Comparison of ENCODE assay signal across 14 cellular contexts in genomic region chr2:164739966-164740365, GRCh38.
DNase-seq lines count a peak whose midpoint lies in the region; FAIRE-seq and TF ChIP-seq lines count a peak whose summit lies in the region.
"Had no signal": no experiment of that assay in that cellular context is flagged by ENCODE, and none has a peak within 500 bp of the region (broad histone marks: within the 10 kb centered on the region; RNA-seq: fewer than 3 reads in every experiment).

No MANE protein-coding gene starts in this region.

- H3K9me3 ChIP-seq in breast epithelium (no peaks in the 10 kb centered on the region), keratinocyte (ENCODE audit: control insufficient read depth, low read depth, low read length) (no peaks in the 10 kb centered on the region)
- H3K9me3 ChIP-seq: BLaER1 treated with 17β-estradiol and CSF1 and Interleukin-3, amounts not matched to agents 10 nM and 100 nM had no signal

- BruUV-seq in MCF 10A (replicated peaks; lab: Mats Ljungman, UMichigan) = no TSS peak

- H3K36me3 ChIP-seq in breast epithelium = no peaks in the 10 kb centered on the region
- peaks cover 0 to 1% of the 10 kb centered on the region in 2 experiments for H3K36me3 ChIP-seq in keratinocyte (ENCODE audit: control insufficient read depth in 2 of 2, extremely low read depth in 1 of 2, insufficient read depth in 2 of 2, low read length in 2 of 2)
- H3K36me3 ChIP-seq: BLaER1 treated with 17β-estradiol and CSF1 and Interleukin-3, amounts not matched to agents 10 nM and 100 nM had no signal

- H2AFZ ChIP-seq in keratinocyte (ENCODE audit: control insufficient read depth, low read length) = no peak overlapping the region

- DNase-seq in MCF 10A (ENCODE audit: unreplicated experiment) (peak; percentile 63), breast epithelium (ENCODE audit: low spot score in 2 of 2) (no peak), amniotic epithelial cell (ENCODE audit: low read depth) (peak; percentile 70), keratinocyte (ENCODE audit: low read depth, low spot score) (no peak), superior temporal gyrus (ENCODE audit: extremely low spot score) (peak; percentile 31), DMS153 (lab: John Stamatoyannopoulos, UW) (no peak), endothelial cell (ENCODE audit: low spot score) (no peak), immature natural killer cell (no peak)
- DNase-seq: activated T-cell treated with anti-CD3 and anti-CD28 coated beads, Interleukin-2, amount 50 U/mL, for 1 hour; GOT3; NCI-H345; stimulated activated CD4-positive, alpha-beta T cell treated with anti-CD3 and anti-CD28 coated beads, Interleukin-2, amount 100 ng/mL, for 48 hours had no signal

- H3K9me1 ChIP-seq in keratinocyte (ENCODE audit: control insufficient read depth, extremely low read depth, insufficient read depth, low read length) = no peaks in the 10 kb centered on the region

- H3K9me3 Mint-ChIP-seq in MCF 10A (ENCODE audit: unreplicated experiment) (no peaks in the 10 kb centered on the region), endothelial cell (ENCODE audit: unreplicated experiment) (no peaks in the 10 kb centered on the region), immature natural killer cell (no peaks in the 10 kb centered on the region)

- TF ChIP-seq POLR2A in breast epithelium (IDR thresholded peaks at IDR 0.05) = no peak

- H3K4me3 Mint-ChIP-seq in MCF 10A (ENCODE audit: unreplicated experiment) (no peak overlapping the region), endothelial cell (ENCODE audit: unreplicated experiment) (no peak overlapping the region), immature natural killer cell (no peak overlapping the region)

- H3K9ac ChIP-seq in keratinocyte (ENCODE audit: control insufficient read depth, extremely low read depth, insufficient read depth, low read length) = no peak overlapping the region
- H3K9ac ChIP-seq: BLaER1 treated with 17β-estradiol and CSF1 and Interleukin-3, amounts not matched to agents 10 nM and 100 nM had no signal

- peak overlapping the region; percentile 44 for H3K4me2 ChIP-seq in keratinocyte (ENCODE audit: control insufficient read depth, extremely low read depth, insufficient read depth, low read depth, low read length)

- intact Hi-C loops in MCF 10A (cut with micrococcal nuclease) (loop anchor here (1.0 to 5.0 kb wide), 3 partner anchors 86 to 462 kb away; partner anchors contain the start of gene SCN3A), breast epithelium (cut with DNase I; ENCODE audit: low total_unique reads) (loop anchor here (10.0 kb wide), 1 partner anchor 175 kb away; no protein-coding TSS in a partner anchor)

- H3K27ac Mint-ChIP-seq in MCF 10A (ENCODE audit: low read depth, unreplicated experiment) (no peak overlapping the region), endothelial cell (ENCODE audit: unreplicated experiment) (no peak overlapping the region), immature natural killer cell (no peak overlapping the region)

- H3K4me1 Mint-ChIP-seq in MCF 10A (ENCODE audit: insufficient read depth, unreplicated experiment) (peaks cover 21% of the 10 kb centered on the region), endothelial cell (ENCODE audit: unreplicated experiment) (no peaks in the 10 kb centered on the region), immature natural killer cell (no peaks in the 10 kb centered on the region)

- dilution Hi-C loops in keratinocyte (cut with MboI; ENCODE audit: extremely low pct_ligation_motif_present, low sequenced_read_pairs) = no loop called here

- H3K27me3 ChIP-seq in breast epithelium (no peaks in the 10 kb centered on the region), keratinocyte (ENCODE audit: control insufficient read depth, extremely low read depth, insufficient read depth, low read length) (no peaks in the 10 kb centered on the region)
- H3K27me3 ChIP-seq: BLaER1 treated with 17β-estradiol and CSF1 and Interleukin-3, amounts not matched to agents 10 nM and 100 nM had no signal

- H3K4me1 ChIP-seq in breast epithelium (no peaks in the 10 kb centered on the region), keratinocyte (ENCODE audit: control insufficient read depth, extremely low read depth, insufficient read depth, low read length) (peaks cover 13% of the 10 kb centered on the region)

- H3K36me3 Mint-ChIP-seq in MCF 10A (ENCODE audit: insufficient read depth, unreplicated experiment) (peaks cover 5% of the 10 kb centered on the region), endothelial cell (ENCODE audit: low read depth, unreplicated experiment) (no peaks in the 10 kb centered on the region), immature natural killer cell (no peaks in the 10 kb centered on the region)

- POLR2A ChIA-PET in MCF 10A (lab: Yijun Ruan, JAX) = interaction anchor here (0.9 to 3.9 kb wide), 6 partner anchors 13 to 179 kb away, joined by 3 to 43 read pairs (median 4); partner anchors contain the start of gene COBLL1

- CTCF ChIA-PET in MCF 10A (lab: Yijun Ruan, JAX) = interaction anchor here (0.6 to 5.4 kb wide), 8 partner anchors 22 to 181 kb away, joined by 3 to 49 read pairs (median 6); partner anchors contain the start of gene COBLL1

- FAIRE-seq in keratinocyte (lab: Jason Lieb, UNC) = peak; percentile 13
- FAIRE-seq: GM18507 had no signal

- H4K20me1 ChIP-seq in keratinocyte (ENCODE audit: control insufficient read depth, extremely low read depth, insufficient read depth, low read length) = no peaks in the 10 kb centered on the region
- H4K20me1 ChIP-seq: BLaER1 treated with 17β-estradiol and CSF1 and Interleukin-3, amounts not matched to agents 10 nM and 100 nM had no signal

- H3K4me3 ChIP-seq in breast epithelium (no peak overlapping the region), keratinocyte (ENCODE audit: control insufficient read depth in 2 of 3, extremely low read depth in 1 of 3, insufficient read depth in 2 of 3, low read depth in 1 of 3, low read length in 3 of 3) (no peak overlapping the region)
- H3K4me3 ChIP-seq: BLaER1 treated with 17β-estradiol and CSF1 and Interleukin-3, amounts not matched to agents 10 nM and 100 nM had no signal

- H3K27ac ChIP-seq in breast epithelium = no peak overlapping the region
- H3K27ac ChIP-seq in keratinocyte (ENCODE audit: control insufficient read depth, insufficient read depth, low read length) = no peak overlapping the region
- H3K27ac ChIP-seq: BLaER1 treated with 17β-estradiol and CSF1 and Interleukin-3, amounts not matched to agents 10 nM and 100 nM had no signal

- TF ChIP-seq CTCF in MCF 10A (IDR thresholded peaks at IDR 0.05; ENCODE audit: unreplicated experiment) = no peak
- TF ChIP-seq CTCF in breast epithelium (IDR thresholded peaks at IDR 0.05) = no peak
- TF ChIP-seq CTCF in keratinocyte (optimal IDR thresholded peaks at IDR 0.05 in 1 of 3, IDR thresholded peaks at IDR 0.05 in 1 of 3, conservative IDR thresholded peaks at IDR 0.05 in 1 of 3; ENCODE audit: extremely low read depth in 1 of 3, insufficient read depth in 2 of 3, low read length in 3 of 3) = no peak
- no peak for TF ChIP-seq CTCF in endothelial cell (IDR thresholded peaks at IDR 0.05; ENCODE audit: unreplicated experiment)

- no peaks in the 10 kb centered on the region for H3K79me2 ChIP-seq in keratinocyte (ENCODE audit: control insufficient read depth, insufficient read depth, low read length)

- no peaks in the 10 kb centered on the region for H3K27me3 Mint-ChIP-seq in MCF 10A (ENCODE audit: insufficient read depth, unreplicated experiment)
- H3K27me3 Mint-ChIP-seq in endothelial cell (ENCODE audit: unreplicated experiment) = no peaks in the 10 kb centered on the region
- peaks cover 0 to 1% (median 0%) of the 10 kb centered on the region in 3 donors for H3K27me3 Mint-ChIP-seq in immature natural killer cell (ENCODE audit: low read depth in 3 of 3)

Comparison
In these comparisons a context has a peak if more than half of its experiments do, and no peak if none do; other contexts are left out.
1. DNase-seq: peak in MCF 10A (single experiment), amniotic epithelial cell (single experiment) and superior temporal gyrus (single experiment); none in breast epithelium (0 of 2), keratinocyte (single experiment), DMS153 (single experiment), endothelial cell (single experiment) and immature natural killer cell (0 of 3).